Comparison of ENCODE assay signal across 4 cellular contexts in genomic region chr14:77545171-77545570, GRCh38. TPM values are rescaled to one million over a fixed set of nuclear protein-coding genes. Genes with fewer than 3 reads are reported as not detected.
"Had no signal": no experiment of that assay in that cellular context is flagged by ENCODE, and none has a peak within 500 bp of the region (broad histone marks: within the 10 kb centered on the region; RNA-seq: fewer than 3 reads in every experiment).

No MANE protein-coding gene starts in this region.

RNA-seq across cellular contexts. Expression of gene ISM2, which starts 46.6 kb away (rescaled TPM):
- total RNA-seq: MCF 10A, OCI-LY7, PC-9, Right ventricle myocardium inferior had no signal
